19 cellular contexts compared by ENCODE assay signal in the genomic region with DNA sequence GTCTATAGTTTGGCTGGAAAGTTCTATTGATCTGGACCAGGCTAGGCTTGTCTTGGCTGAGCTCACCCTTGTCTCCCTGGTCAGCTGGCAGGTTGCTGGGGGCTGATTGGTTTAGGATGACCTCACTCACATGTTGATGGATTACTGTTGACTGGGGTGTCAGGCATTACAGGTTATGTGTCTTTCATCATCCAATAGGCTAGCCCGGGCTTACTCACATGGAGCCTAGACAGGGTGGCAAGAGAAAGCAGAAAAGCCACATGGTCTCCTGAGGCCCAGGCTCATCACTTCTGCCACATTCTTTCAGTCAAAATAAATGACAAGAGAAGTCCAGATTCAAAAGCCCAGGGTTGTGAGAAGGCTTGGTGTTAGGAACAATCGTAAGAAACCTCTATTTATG.
DNase-seq lines count a peak whose midpoint lies in the region; ATAC-seq and TF ChIP-seq lines count a peak whose summit lies in the region.
"Had no signal": no experiment of that assay in that cellular context is flagged by ENCODE, and none has a peak within 500 bp of the region (broad histone marks: within the 10 kb centered on the region; RNA-seq: fewer than 3 reads in every experiment).

No MANE protein-coding gene starts in this region.

- no peak for ATAC-seq in T-helper 17 cell
- no peak for ATAC-seq in HG02938 (IDR thresholded peaks at IDR 0.05; ENCODE audit: unreplicated experiment)

- H3K27ac ChIP-seq in breast epithelium: no peak overlapping the region
- H3K27ac ChIP-seq in CD4-positive, alpha-beta memory T cell (ENCODE audit: low read depth, low read length): no peak overlapping the region
- H3K27ac ChIP-seq in testis: no peak overlapping the region
- H3K27ac ChIP-seq: BLaER1, GM23248, SK-N-MC had no signal

- H3K4me1 ChIP-seq in breast epithelium (no peaks in the 10 kb centered on the region), testis (no peaks in the 10 kb centered on the region)
- no peaks in the 10 kb centered on the region for H3K4me1 ChIP-seq in CD4-positive, alpha-beta memory T cell (ENCODE audit: insufficient read depth, low read length)
- H3K4me1 ChIP-seq: BLaER1 had no signal

- no peak overlapping the region for H3K4me3 Mint-ChIP-seq in MCF 10A (ENCODE audit: unreplicated experiment)
- no peak overlapping the region for H3K4me3 Mint-ChIP-seq in T-helper 17 cell
- H3K4me3 Mint-ChIP-seq in CD4-positive, alpha-beta memory T cell: no peak overlapping the region
- H3K4me3 Mint-ChIP-seq: CD4-positive, CD25-positive, alpha-beta regulatory T cell had no signal

- 76 to 97% methylated on average over 2 of the region's 2 CpGs for WGBS in testis, 2 donors

- no peaks in the 10 kb centered on the region for H3K9me3 Mint-ChIP-seq in MCF 10A (ENCODE audit: unreplicated experiment)
- H3K9me3 Mint-ChIP-seq in CD4-positive, alpha-beta memory T cell: peaks cover 0 to 2% (median 0%) of the 10 kb centered on the region in 8 donors

- CTCF ChIA-PET in MCF 10A (lab: Yijun Ruan, JAX): interaction anchor here (14.4 kb wide), 1 partner anchor 624 kb away, joined by 577 read pairs; no protein-coding TSS in a partner anchor
- CTCF ChIA-PET in CD4-positive, alpha-beta memory T cell (lab: Charles Lee; ENCODE audit: partially characterized antibody): no interaction called here

- TF ChIP-seq CTCF in MCF 10A (IDR thresholded peaks at IDR 0.05; ENCODE audit: unreplicated experiment) (no peak), breast epithelium (IDR thresholded peaks at IDR 0.05) (no peak), epithelial cell of esophagus (IDR thresholded peaks at IDR 0.05; ENCODE audit: insufficient read depth, low read depth, low read length, missing control alignments) (no peak), testis (IDR thresholded peaks at IDR 0.05) (no peak)

- intact Hi-C loops in MCF 10A (cut with micrococcal nuclease) (no loop called here), breast epithelium (cut with DNase I; ENCODE audit: low total_unique reads) (no loop called here), testis (cut with DNase I; ENCODE audit: low total_unique reads) (no loop called here)
- intact Hi-C loops in CD4-positive, alpha-beta memory T cell (cut with micrococcal nuclease): no loop called here

- no TSS peak for BruUV-seq in MCF 10A (replicated peaks; lab: Mats Ljungman, UMichigan)

- H3K36me3 ChIP-seq in breast epithelium (no peaks in the 10 kb centered on the region), testis (ENCODE audit: low read depth, missing control alignments) (no peaks in the 10 kb centered on the region)
- H3K36me3 ChIP-seq in CD4-positive, alpha-beta memory T cell (ENCODE audit: insufficient read depth, low read length): no peaks in the 10 kb centered on the region
- H3K36me3 ChIP-seq: BLaER1 had no signal

- TF ChIP-seq POLR2A in breast epithelium (IDR thresholded peaks at IDR 0.05) (no peak), testis (IDR thresholded peaks at IDR 0.05) (no peak)

- H3K27me3 Mint-ChIP-seq in MCF 10A (ENCODE audit: insufficient read depth, unreplicated experiment) (peaks cover 45% of the 10 kb centered on the region), T-helper 17 cell (peaks cover 13% of the 10 kb centered on the region)
- H3K27me3 Mint-ChIP-seq in CD4-positive, alpha-beta memory T cell: peaks cover 10 to 17% of the 10 kb centered on the region in 2 donors

- H3K36me3 Mint-ChIP-seq in MCF 10A (ENCODE audit: insufficient read depth, unreplicated experiment) (no peaks in the 10 kb centered on the region), T-helper 17 cell (ENCODE audit: low read depth) (no peaks in the 10 kb centered on the region)
- H3K36me3 Mint-ChIP-seq in CD4-positive, alpha-beta memory T cell: no peaks in the 10 kb centered on the region
- H3K36me3 Mint-ChIP-seq: CD4-positive, CD25-positive, alpha-beta regulatory T cell had no signal

- H3K9me3 ChIP-seq in breast epithelium: no peaks in the 10 kb centered on the region
- no peaks in the 10 kb centered on the region for H3K9me3 ChIP-seq in T-helper 17 cell (ENCODE audit: control insufficient read depth, low read length, poor library complexity, severe bottlenecking)
- H3K9me3 ChIP-seq in CD4-positive, alpha-beta memory T cell (ENCODE audit: control insufficient read depth in 1 of 2, low read length in 2 of 2): no peaks in the 10 kb centered on the region
- no peaks in the 10 kb centered on the region for H3K9me3 ChIP-seq in testis
- H3K9me3 ChIP-seq: BLaER1 had no signal

- H3K27me3 ChIP-seq in breast epithelium (peaks cover 0 to 8% of the 10 kb centered on the region in 2 donors), testis (no peaks in the 10 kb centered on the region)
- H3K27me3 ChIP-seq in CD4-positive, alpha-beta memory T cell (ENCODE audit: insufficient read depth, low read length): no peaks in the 10 kb centered on the region
- H3K27me3 ChIP-seq: BLaER1 had no signal

- H3K4me1 Mint-ChIP-seq in MCF 10A (ENCODE audit: insufficient read depth, unreplicated experiment) (no peaks in the 10 kb centered on the region), T-helper 17 cell (no peaks in the 10 kb centered on the region)
- H3K4me1 Mint-ChIP-seq in CD4-positive, alpha-beta memory T cell: peaks cover 0 to 2% (median under 1%) of the 10 kb centered on the region in 4 donors
- H3K4me1 Mint-ChIP-seq: CD4-positive, CD25-positive, alpha-beta regulatory T cell had no signal

- POLR2A ChIA-PET in MCF 10A (lab: Yijun Ruan, JAX): interaction anchor here (0.9 kb wide), 1 partner anchor 624 kb away, joined by 3 read pairs; no protein-coding TSS in a partner anchor
- POLR2A ChIA-PET in CD4-positive, alpha-beta memory T cell (lab: Charles Lee; ENCODE audit: partially characterized antibody): no interaction called here

- no peak overlapping the region for H3K27ac Mint-ChIP-seq in MCF 10A (ENCODE audit: low read depth, unreplicated experiment)
- H3K27ac Mint-ChIP-seq in T-helper 17 cell: peak overlapping the region; percentile 27
- H3K27ac Mint-ChIP-seq in CD4-positive, alpha-beta memory T cell: no peak overlapping the region
- H3K27ac Mint-ChIP-seq: CD4-positive, CD25-positive, alpha-beta regulatory T cell had no signal

- DNase-seq in MCF 10A (ENCODE audit: unreplicated experiment) (peak; percentile 15), breast epithelium (ENCODE audit: low spot score in 2 of 2) (no peak), T-helper 17 cell (no peak), epithelial cell of esophagus (ENCODE audit: low read depth) (peak; percentile 69), testis (no peak)
- no peak for DNase-seq in CD4-positive, alpha-beta memory T cell
- DNase-seq: CD4-positive, CD25-positive, alpha-beta regulatory T cell; GM23248; H7; NCI-H1092; NCI-H1436 treated with DMSO at 0.1 percent for 48 hours; NCI-H187 treated with DMSO at 0.1 percent for 48 hours; NCI-H2107; NCI-H446 treated with DMSO at 0.1 percent for 48 hours; NCI-H526; RPMI8226 had no signal

- no peak overlapping the region for H3K4me3 ChIP-seq in breast epithelium
- H3K4me3 ChIP-seq in epithelial cell of esophagus (ENCODE audit: low read length): no peak overlapping the region
- H3K4me3 ChIP-seq in CD4-positive, alpha-beta memory T cell (ENCODE audit: low read length in 2 of 2): no peak overlapping the region
- no peak overlapping the region for H3K4me3 ChIP-seq in testis
- H3K4me3 ChIP-seq: BLaER1, GM23248, SK-N-MC had no signal

Comparison
In these comparisons a context has a peak if more than half of its experiments do, and no peak if none do; other contexts are left out.
1. DNase-seq: peak in MCF 10A (single experiment) and epithelial cell of esophagus (single experiment); none in breast epithelium (0 of 2), T-helper 17 cell (0 of 3), CD4-positive, alpha-beta memory T cell (0 of 5) and testis (single experiment).